8 cellular contexts compared by ENCODE assay signal in the genomic region with DNA sequence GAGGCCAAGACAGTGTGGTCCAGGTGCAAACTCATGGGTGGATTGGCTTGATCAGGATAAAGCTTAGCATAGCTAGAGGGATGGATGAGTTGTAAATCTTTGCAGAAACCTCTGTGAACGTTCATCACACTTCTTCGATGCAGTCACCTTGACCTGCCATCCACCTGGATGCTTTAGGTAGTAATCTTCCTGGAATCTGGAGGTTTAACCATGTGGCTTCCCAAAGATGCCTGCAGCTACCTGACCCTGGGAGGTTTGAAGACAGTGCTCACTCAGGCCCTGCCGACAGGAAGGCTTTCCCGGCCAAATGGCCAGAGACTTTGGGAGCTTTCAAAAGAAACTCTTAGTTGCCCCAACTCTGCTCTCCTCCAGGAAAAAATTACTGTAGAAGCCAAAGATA. TPM values are rescaled to one million over a fixed set of nuclear protein-coding genes. Genes with fewer than 3 reads are reported as not detected.
"Had no signal": no experiment of that assay in that cellular context is flagged by ENCODE, and none has a peak within 500 bp of the region (broad histone marks: within the 10 kb centered on the region; RNA-seq: fewer than 3 reads in every experiment).

No MANE protein-coding gene starts in this region.

- H3K27ac Mint-ChIP-seq: GM23338, H9 had no signal

- H2AFZ ChIP-seq: GM23338 had no signal

- FAIRE-seq: H1, H54, HTR-8/SVneo had no signal

- H3K9me3 Mint-ChIP-seq: GM23338, H9 had no signal

- H3K4me3 ChIP-seq: GM23338 had no signal

- ATAC-seq: GM23338 had no signal

- H3K4me3 Mint-ChIP-seq: GM23338, H9 had no signal

- H3K4me2 ChIP-seq: GM23338 had no signal

- DNase-seq: H9, HCEC 1CT, IMR-90 had no signal

RNA-seq across cellular contexts. Expression of a gene that starts 55.4 kb away (rescaled TPM):
- total RNA-seq: GM23338, H1, H9, HT-29, IMR-90 had no signal
- polyA plus RNA-seq: H1, IMR-90 had no signal
